ENCODE assay signal across 1 cellular context in genomic region chr17:35006961-35007360, GRCh38.
TF ChIP-seq lines count a peak whose summit lies in the region.

No MANE protein-coding gene starts in this region.

TF ChIP-seq in GM23338, 12 proteins besides CTCF, POLR2A, EP300 and RAD21 (continued from another document):
- no peak for TF ChIP-seq REST (IDR thresholded peaks at IDR 0.05; ENCODE audit: unreplicated experiment)
- no peak for TF ChIP-seq EZH2phosphoT487 (IDR thresholded peaks at IDR 0.05; ENCODE audit: unreplicated experiment)
- TF ChIP-seq JUNB (IDR thresholded peaks at IDR 0.05; ENCODE audit: unreplicated experiment): no peak
- TF ChIP-seq STAT1 (IDR thresholded peaks at IDR 0.05; ENCODE audit: unreplicated experiment): no peak
- no peak for TF ChIP-seq ETS1 (IDR thresholded peaks at IDR 0.05)
- TF ChIP-seq ZNF462 (CRISPR knock-in tag; IDR thresholded peaks at IDR 0.05): no peak
TF ChIP-seq in GM23338: peak in this region for 0.
